17 cellular contexts compared by ENCODE assay signal in genomic region chr1:2249559-2249906, GRCh38. TPM values are rescaled to one million over a fixed set of nuclear protein-coding genes. Genes with fewer than 3 reads are reported as not detected.
DNase-seq lines count a peak whose midpoint lies in the region; ATAC-seq lines count a peak whose summit lies in the region.
"Had no signal": no experiment of that assay in that cellular context is flagged by ENCODE, and none has a peak within 500 bp of the region (broad histone marks: within the 10 kb centered on the region; RNA-seq: fewer than 3 reads in every experiment).

No MANE protein-coding gene starts in this region.

- H3K4me1 ChIP-seq in iPS-20b (ENCODE audit: insufficient read depth, low read length): peaks cover 38% of the 10 kb centered on the region; the same call in 1 of the 2 replicates
- H3K4me1 ChIP-seq: parathyroid adenoma had no signal

- H3K27me3 Mint-ChIP-seq in activated CD4-positive, alpha-beta memory T cell treated with anti-CD3 and anti-CD28 coated beads for 36 hours: no peaks in the 10 kb centered on the region
- H3K27me3 Mint-ChIP-seq in activated CD4-positive, alpha-beta memory T cell treated with anti-CD3 and anti-CD28 coated beads, Interleukin-2, amount 10 ng/mL, durations not matched to agents 7 days and 5 days: no peaks in the 10 kb centered on the region
- no peaks in the 10 kb centered on the region for H3K27me3 Mint-ChIP-seq in T-helper 17 cell
- no peaks in the 10 kb centered on the region for H3K27me3 Mint-ChIP-seq in stimulated activated memory B cell treated with anti-CD40 and anti-IgM and Interleukin-4, amounts not matched to agents 10 μg/mL and 1 μg/mL and 100 μg/mL, for 72 hours

- intact Hi-C loops in activated CD4-positive, alpha-beta memory T cell treated with anti-CD3 and anti-CD28 coated beads for 36 hours (cut with micrococcal nuclease): no loop called here

- no peak overlapping the region; the same call in 1 of the 2 replicates for H3K4me3 ChIP-seq in iPS-20b (ENCODE audit: low read length)
- H3K4me3 ChIP-seq: K562, spleen had no signal

- peak overlapping the region; percentile 65; the same call in 1 of the 2 replicates for H3K9ac ChIP-seq in iPS-20b (ENCODE audit: low read depth, low read length)
- H3K9ac ChIP-seq: parathyroid adenoma had no signal

- peak overlapping the region; percentile 33 for H3K27ac Mint-ChIP-seq in activated CD4-positive, alpha-beta memory T cell treated with anti-CD3 and anti-CD28 coated beads for 36 hours
- H3K27ac Mint-ChIP-seq in activated CD4-positive, alpha-beta memory T cell treated with anti-CD3 and anti-CD28 coated beads, Interleukin-2, amount 10 ng/mL, durations not matched to agents 7 days and 5 days: no peak overlapping the region
- peak overlapping the region; percentile 82 for H3K27ac Mint-ChIP-seq in T-helper 17 cell
- peak overlapping the region; percentile 71 for H3K27ac Mint-ChIP-seq in stimulated activated memory B cell treated with anti-CD40 and anti-IgM and Interleukin-4, amounts not matched to agents 10 μg/mL and 1 μg/mL and 100 μg/mL, for 72 hours

- DNase-seq in activated CD4-positive, alpha-beta memory T cell treated with anti-CD3 and anti-CD28 coated beads for 36 hours: no peak
- no peak for DNase-seq in activated CD4-positive, alpha-beta memory T cell treated with anti-CD3 and anti-CD28 coated beads, Interleukin-2, amount 10 ng/mL, durations not matched to agents 7 days and 5 days
- DNase-seq in T-helper 17 cell (no peak), NOMO-1 treated with DMSO at 0.1 percent for 48 hours (lab: John Stamatoyannopoulos, UW; ENCODE audit: unreplicated experiment) (no peak), NCI-H1417 (lab: John Stamatoyannopoulos, UW) (no peak)
- DNase-seq: DND-41, kidney glomerular epithelial cell, NCI-H1048, NCI-H748 treated with DMSO at 0.1 percent for 48 hours, WERI-Rb-1 had no signal

- H3K36me3 Mint-ChIP-seq in activated CD4-positive, alpha-beta memory T cell treated with anti-CD3 and anti-CD28 coated beads for 36 hours: peaks cover 19% of the 10 kb centered on the region
- peaks cover 56% of the 10 kb centered on the region for H3K36me3 Mint-ChIP-seq in activated CD4-positive, alpha-beta memory T cell treated with anti-CD3 and anti-CD28 coated beads, Interleukin-2, amount 10 ng/mL, durations not matched to agents 7 days and 5 days (ENCODE audit: low read depth)
- peaks cover 5% of the 10 kb centered on the region for H3K36me3 Mint-ChIP-seq in T-helper 17 cell (ENCODE audit: low read depth)
- peaks cover 6% of the 10 kb centered on the region for H3K36me3 Mint-ChIP-seq in stimulated activated memory B cell treated with anti-CD40 and anti-IgM and Interleukin-4, amounts not matched to agents 10 μg/mL and 1 μg/mL and 100 μg/mL, for 72 hours

- peak overlapping the region; percentile 52 for H3K27ac ChIP-seq in iPS-20b (ENCODE audit: low read length)
- H3K27ac ChIP-seq: parathyroid adenoma, WERI-Rb-1 had no signal

- peaks cover 71% of the 10 kb centered on the region for H3K4me1 Mint-ChIP-seq in activated CD4-positive, alpha-beta memory T cell treated with anti-CD3 and anti-CD28 coated beads for 36 hours (ENCODE audit: low read depth)
- H3K4me1 Mint-ChIP-seq in activated CD4-positive, alpha-beta memory T cell treated with anti-CD3 and anti-CD28 coated beads, Interleukin-2, amount 10 ng/mL, durations not matched to agents 7 days and 5 days: peaks cover 35% of the 10 kb centered on the region
- H3K4me1 Mint-ChIP-seq in T-helper 17 cell: peaks cover 33% of the 10 kb centered on the region
- peaks cover 68% of the 10 kb centered on the region for H3K4me1 Mint-ChIP-seq in stimulated activated memory B cell treated with anti-CD40 and anti-IgM and Interleukin-4, amounts not matched to agents 10 μg/mL and 1 μg/mL and 100 μg/mL, for 72 hours

- H3K36me3 ChIP-seq in iPS-20b (ENCODE audit: insufficient read depth, low read depth, low read length): no peaks in the 10 kb centered on the region

- H3K9me3 Mint-ChIP-seq in activated CD4-positive, alpha-beta memory T cell treated with anti-CD3 and anti-CD28 coated beads for 36 hours: no peaks in the 10 kb centered on the region
- peaks cover 15% of the 10 kb centered on the region for H3K9me3 Mint-ChIP-seq in activated CD4-positive, alpha-beta memory T cell treated with anti-CD3 and anti-CD28 coated beads, Interleukin-2, amount 10 ng/mL, durations not matched to agents 7 days and 5 days
- no peaks in the 10 kb centered on the region for H3K9me3 Mint-ChIP-seq in stimulated activated memory B cell treated with anti-CD40 and anti-IgM and Interleukin-4, amounts not matched to agents 10 μg/mL and 1 μg/mL and 100 μg/mL, for 72 hours

- POLR2A ChIA-PET in activated CD4-positive, alpha-beta memory T cell treated with anti-CD3 and anti-CD28 coated beads for 36 hours (lab: Charles Lee): no interaction called here
- POLR2A ChIA-PET in activated CD4-positive, alpha-beta memory T cell treated with anti-CD3 and anti-CD28 coated beads, Interleukin-2, amount 10 ng/mL, durations not matched to agents 7 days and 5 days (lab: Charles Lee): no interaction called here

- ATAC-seq in T-helper 17 cell: no peak
- ATAC-seq in stimulated activated memory B cell treated with anti-CD40 and anti-IgM and Interleukin-4, amounts not matched to agents 10 μg/mL and 1 μg/mL and 100 μg/mL, for 72 hours: no peak
- no peak for ATAC-seq in GM19035 (IDR thresholded peaks at IDR 0.05; ENCODE audit: unreplicated experiment)
- ATAC-seq: K562 had no signal

- CTCF ChIA-PET in activated CD4-positive, alpha-beta memory T cell treated with anti-CD3 and anti-CD28 coated beads for 36 hours (lab: Charles Lee): no interaction called here
- CTCF ChIA-PET in activated CD4-positive, alpha-beta memory T cell treated with anti-CD3 and anti-CD28 coated beads, Interleukin-2, amount 10 ng/mL, durations not matched to agents 7 days and 5 days (lab: Charles Lee): no interaction called here

- H3K9me3 ChIP-seq in T-helper 17 cell (ENCODE audit: control insufficient read depth, low read length, poor library complexity, severe bottlenecking): no peaks in the 10 kb centered on the region
- H3K9me3 ChIP-seq in iPS-20b (ENCODE audit: insufficient read depth, low read depth, low read length): no peaks in the 10 kb centered on the region

- H3K4me3 Mint-ChIP-seq in activated CD4-positive, alpha-beta memory T cell treated with anti-CD3 and anti-CD28 coated beads for 36 hours: no peak overlapping the region
- no peak overlapping the region for H3K4me3 Mint-ChIP-seq in activated CD4-positive, alpha-beta memory T cell treated with anti-CD3 and anti-CD28 coated beads, Interleukin-2, amount 10 ng/mL, durations not matched to agents 7 days and 5 days
- no peak overlapping the region for H3K4me3 Mint-ChIP-seq in T-helper 17 cell
- no peak overlapping the region for H3K4me3 Mint-ChIP-seq in stimulated activated memory B cell treated with anti-CD40 and anti-IgM and Interleukin-4, amounts not matched to agents 10 μg/mL and 1 μg/mL and 100 μg/mL, for 72 hours
- H3K4me3 Mint-ChIP-seq: CD14-positive monocyte had no signal

- H3K27me3 ChIP-seq in iPS-20b (ENCODE audit: insufficient read depth, low read length): no peaks in the 10 kb centered on the region
- H3K27me3 ChIP-seq: spleen had no signal

RNA-seq across cellular contexts. Expression of gene SKI, which starts 21.4 kb away (rescaled TPM):
- 10 to 100 TPM; 28.3 to 28.9 TPM for total RNA-seq in activated CD4-positive, alpha-beta memory T cell treated with anti-CD3 and anti-CD28 coated beads for 36 hours
- 10 to 100 TPM; 58.0 to 61.5 TPM for total RNA-seq in activated CD4-positive, alpha-beta memory T cell treated with anti-CD3 and anti-CD28 coated beads, Interleukin-2, amount 10 ng/mL, durations not matched to agents 7 days and 5 days
- 100 to 1,000 TPM; 183 to 215 TPM for total RNA-seq in T-helper 17 cell

RNA-seq across cellular contexts. Expression of gene FAAP20, which starts 55.0 kb away (rescaled TPM):
- 10 to 100 TPM; 64.9 to 69.8 TPM for total RNA-seq in activated CD4-positive, alpha-beta memory T cell treated with anti-CD3 and anti-CD28 coated beads for 36 hours
- total RNA-seq in activated CD4-positive, alpha-beta memory T cell treated with anti-CD3 and anti-CD28 coated beads, Interleukin-2, amount 10 ng/mL, durations not matched to agents 7 days and 5 days: 10 to 100 TPM; 53.4 to 57.1 TPM
- 10 to 100 TPM; 44.6 to 48.6 TPM for total RNA-seq in T-helper 17 cell
